ENCODE assay signal across 17 cellular contexts in the genomic region with DNA sequence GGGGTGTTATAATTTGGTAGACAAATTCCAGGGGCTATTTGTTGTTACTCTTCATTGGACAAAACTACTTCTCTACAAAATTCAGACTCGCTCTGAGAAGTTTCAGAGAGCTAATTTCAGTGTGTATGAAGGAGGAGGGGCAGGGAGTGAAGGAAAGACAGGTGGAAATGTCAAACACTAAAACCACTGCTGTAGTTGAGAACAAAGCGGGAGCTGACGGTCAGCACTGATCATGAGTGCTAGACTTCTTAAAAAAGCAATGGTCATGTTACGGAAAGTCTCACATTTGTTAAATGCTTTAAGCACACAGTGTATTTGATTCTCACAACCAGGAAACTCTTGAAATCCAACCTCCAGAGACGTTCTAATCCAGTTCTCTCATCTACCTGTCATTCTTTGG.
DNase-seq lines count a peak whose midpoint lies in the region; ATAC-seq and TF ChIP-seq lines count a peak whose summit lies in the region.
"Had no signal": no experiment of that assay in that cellular context is flagged by ENCODE, and none has a peak within 500 bp of the region (broad histone marks: within the 10 kb centered on the region; RNA-seq: fewer than 3 reads in every experiment).

No MANE protein-coding gene starts in this region.

- peak overlapping the region; percentile 67 to 91 (median 74) for H3K4me2 ChIP-seq in BLaER1 treated with 17β-estradiol and CSF1 and Interleukin-3, amounts not matched to agents 10 nM and 100 nM
- H3K4me2 ChIP-seq in GM23248 (ENCODE audit: unreplicated experiment): no peak overlapping the region

- peak overlapping the region in 9 of 11 experiments; percentile 41 to 77 (median 58); a peak in 13 of 22 replicates for H3K27ac ChIP-seq in BLaER1 treated with 17β-estradiol and CSF1 and Interleukin-3, amounts not matched to agents 10 nM and 100 nM
- H3K27ac ChIP-seq in GM23248: peak overlapping the region; percentile 66; the same call in 1 of the 2 replicates
- H3K27ac ChIP-seq in esophagus muscularis mucosa (replicated peaks in 1 of 4): peak overlapping the region; percentile 27 to 70 (median 48)
- H3K27ac ChIP-seq in skeletal muscle tissue (ENCODE audit: low read depth, low read length): peak overlapping the region; percentile 73
- H3K27ac ChIP-seq in caudate nucleus (ENCODE audit: low read depth, low read length): no peak overlapping the region

- 92 to 93% methylated on average over 5 of the region's 5 CpGs for WGBS in GM23248 (ENCODE audit: low coverage in 1 of 2, low lambda C conversion rate in 2 of 2, missing lambda C conversion rate in 2 of 2), 2 experiments
- WGBS in esophagus muscularis mucosa: 79% methylated on average over 5 of the region's 5 CpGs

- no peak for TF ChIP-seq CTCF in esophagus muscularis mucosa (IDR thresholded peaks at IDR 0.05)

- H3K9me2 ChIP-seq in GM23248 (ENCODE audit: insufficient read depth): no peaks in the 10 kb centered on the region

- H2AFZ ChIP-seq in GM23248: 0 out of 2 replicates have a peak overlapping the region, but pooled peaks have one; percentile 45

- peaks cover 17 to 72% (median 26%) of the 10 kb centered on the region in 10 experiments for H3K4me1 ChIP-seq in BLaER1 treated with 17β-estradiol and CSF1 and Interleukin-3, amounts not matched to agents 10 nM and 100 nM
- H3K4me1 ChIP-seq in GM23248 (ENCODE audit: insufficient read depth) (peaks cover 55% of the 10 kb centered on the region), esophagus muscularis mucosa (peaks cover 10 to 23% (median 13%) of the 10 kb centered on the region in 4 donors), skeletal muscle tissue (ENCODE audit: control insufficient read depth in 3 of 3, insufficient read depth in 3 of 3, low read length in 3 of 3) (peaks cover 0 to 8% (median 0%) of the 10 kb centered on the region in 3 donors)

- no peaks in the 10 kb centered on the region for H3K36me3 ChIP-seq in BLaER1 treated with 17β-estradiol and CSF1 and Interleukin-3, amounts not matched to agents 10 nM and 100 nM
- H3K36me3 ChIP-seq in GM23248 (ENCODE audit: low read depth) (no peaks in the 10 kb centered on the region), esophagus muscularis mucosa (no peaks in the 10 kb centered on the region), skeletal muscle tissue (ENCODE audit: control insufficient read depth in 3 of 3, insufficient read depth in 3 of 3, low read length in 3 of 3) (no peaks in the 10 kb centered on the region)
- H3K36me3 ChIP-seq: BE2C had no signal

- TF ChIP-seq EP300 in esophagus muscularis mucosa (IDR thresholded peaks at IDR 0.05): no peak

- no peaks in the 10 kb centered on the region for H3K79me2 ChIP-seq in GM23248 (ENCODE audit: insufficient read depth)

- H3K9me3 ChIP-seq in BLaER1 treated with 17β-estradiol and CSF1 and Interleukin-3, amounts not matched to agents 10 nM and 100 nM (replicated peaks in 1 of 11): peaks cover 0 to 8% (median 0%) of the 10 kb centered on the region in 11 experiments; a peak in 4 of 22 replicates
- no peaks in the 10 kb centered on the region for H3K9me3 ChIP-seq in GM23248 (ENCODE audit: low read depth)
- no peaks in the 10 kb centered on the region for H3K9me3 ChIP-seq in esophagus muscularis mucosa
- no peaks in the 10 kb centered on the region for H3K9me3 ChIP-seq in skeletal muscle tissue (ENCODE audit: control insufficient read depth in 3 of 3, low read length in 3 of 3)
- H3K9me3 ChIP-seq: BE2C had no signal

- ATAC-seq in GM19463 (IDR thresholded peaks at IDR 0.05; ENCODE audit: unreplicated experiment) (no peak), HG03039 (IDR thresholded peaks at IDR 0.05; ENCODE audit: unreplicated experiment) (no peak)
- ATAC-seq: activated T-cell treated with anti-CD3 and anti-CD28 coated beads, Interleukin-2, amount 50 U/mL, for 4 hours; stimulated activated naive CD8-positive, alpha-beta T cell treated with anti-CD3 and anti-CD28 coated beads, Interleukin-15, amount 100 ng/mL, for 72 hours had no signal

- no peaks in the 10 kb centered on the region for H3K27me3 ChIP-seq in BLaER1 treated with 17β-estradiol and CSF1 and Interleukin-3, amounts not matched to agents 10 nM and 100 nM
- H3K27me3 ChIP-seq in GM23248 (replicated peaks; ENCODE audit: insufficient read depth): no peaks in the 10 kb centered on the region
- H3K27me3 ChIP-seq in esophagus muscularis mucosa: no peaks in the 10 kb centered on the region
- no peaks in the 10 kb centered on the region for H3K27me3 ChIP-seq in skeletal muscle tissue (ENCODE audit: control insufficient read depth in 3 of 3, insufficient read depth in 3 of 3, low read length in 3 of 3)
- H3K27me3 ChIP-seq: BE2C had no signal

- no peak for TF ChIP-seq POLR2A in esophagus muscularis mucosa (IDR thresholded peaks at IDR 0.05; ENCODE audit: low read depth)

- H3F3A ChIP-seq in GM23248 (ENCODE audit: insufficient read depth): peaks cover 33% of the 10 kb centered on the region

- DNase-seq in GM23248: no peak
- DNase-seq in esophagus muscularis mucosa (ENCODE audit: extremely low spot score): no peak
- no peak for DNase-seq in caudate nucleus (lab: John Stamatoyannopoulos, UW)
- DNase-seq: activated CD4-positive, alpha-beta T cell treated with anti-CD3 and anti-CD28 coated beads, Interleukin-2, amount 10 ng/mL, durations not matched to agents 7 days and 5 days; activated T-cell treated with anti-CD3 and anti-CD28 coated beads, Interleukin-2, amount 50 U/mL, for 4 hours; BE2C; DMS79; Karpas-422; NCI-H1436 treated with DMSO at 0.1 percent for 48 hours; NCI-H226; SHP77; stimulated activated CD4-positive, alpha-beta T cell treated with anti-CD3 and anti-CD28 coated beads, Interleukin-15, amount 100 ng/mL, for 24 hours; stimulated activated naive CD8-positive, alpha-beta T cell treated with anti-CD3 and anti-CD28 coated beads, Interleukin-15, amount 100 ng/mL, for 72 hours had no signal

- H4K20me1 ChIP-seq in BLaER1 treated with 17β-estradiol and CSF1 and Interleukin-3, amounts not matched to agents 10 nM and 100 nM: no peaks in the 10 kb centered on the region
- no peaks in the 10 kb centered on the region for H4K20me1 ChIP-seq in GM23248 (ENCODE audit: insufficient read depth)

- intact Hi-C loops in esophagus muscularis mucosa (cut with DNase I): no loop called here

- H3K9ac ChIP-seq in BLaER1 treated with 17β-estradiol and CSF1 and Interleukin-3, amounts not matched to agents 10 nM and 100 nM: peak overlapping the region in 4 of 11 experiments; percentile 35 to 55 (median 47); a peak in 5 of 22 replicates
- H3K9ac ChIP-seq in GM23248 (no peak overlapping the region), skeletal muscle tissue (ENCODE audit: low read depth in 1 of 3, low read length in 3 of 3) (no peak overlapping the region)

- in situ Hi-C loops in GM23248 (cut with MboI): no loop called here

- peak overlapping the region in 1 of 10 experiments; percentile 25; a peak in 1 of 20 replicates for H3K4me3 ChIP-seq in BLaER1 treated with 17β-estradiol and CSF1 and Interleukin-3, amounts not matched to agents 10 nM and 100 nM
- H3K4me3 ChIP-seq in GM23248 (no peak overlapping the region), esophagus muscularis mucosa (no peak overlapping the region), skeletal muscle tissue (ENCODE audit: low read length in 3 of 3) (no peak overlapping the region)
